Comparison of ENCODE assay signal across 17 cellular contexts in genomic region chr1:185495898-185496297, GRCh38.
"Had no signal": no experiment of that assay in that cellular context is flagged by ENCODE, and none has a peak within 500 bp of the region (broad histone marks: within the 10 kb centered on the region; RNA-seq: fewer than 3 reads in every experiment).

No MANE protein-coding gene starts in this region.

- H3K36me3 Mint-ChIP-seq: activated naive CD4-positive, alpha-beta T cell treated with anti-CD3 and anti-CD28 coated beads, Interleukin-2, amount 50 U/mL, for 24 hours had no signal

- ATAC-seq: gastroesophageal sphincter, heart left ventricle, upper lobe of right lung had no signal

- H3K36me3 ChIP-seq: esophagus muscularis mucosa, gastroesophageal sphincter, heart left ventricle, left ventricle myocardium inferior, prostate gland, right atrium auricular region, thoracic aorta, upper lobe of right lung had no signal

- H3K4me1 ChIP-seq: esophagus muscularis mucosa, gastroesophageal sphincter, left ventricle myocardium inferior, prostate gland, right atrium auricular region, upper lobe of right lung had no signal

- H3K27me3 ChIP-seq: esophagus muscularis mucosa, gastroesophageal sphincter, heart left ventricle, right atrium auricular region, upper lobe of right lung had no signal

- H3K27ac ChIP-seq: esophagus muscularis mucosa, gastroesophageal sphincter, heart left ventricle, left ventricle myocardium inferior, prostate gland, right atrium auricular region, thoracic aorta, upper lobe of right lung had no signal

- H3K27me3 Mint-ChIP-seq: activated CD4-positive, alpha-beta T cell treated with anti-CD3 and anti-CD28 coated beads, Interleukin-2, amount 10 ng/mL, durations not matched to agents 24 days and 14 days; activated naive CD4-positive, alpha-beta T cell treated with anti-CD3 and anti-CD28 coated beads, Interleukin-2, amount 50 U/mL, for 24 hours had no signal

- H3K9me3 ChIP-seq: esophagus muscularis mucosa, gastroesophageal sphincter, heart left ventricle, left ventricle myocardium inferior, prostate gland, right atrium auricular region, thoracic aorta, upper lobe of right lung had no signal

- H3K27ac Mint-ChIP-seq: activated CD4-positive, alpha-beta T cell treated with anti-CD3 and anti-CD28 coated beads, Interleukin-2, amount 10 ng/mL, durations not matched to agents 24 days and 14 days; activated naive CD4-positive, alpha-beta T cell treated with anti-CD3 and anti-CD28 coated beads, Interleukin-2, amount 50 U/mL, for 24 hours had no signal

- H3K4me3 Mint-ChIP-seq: activated CD4-positive, alpha-beta T cell treated with anti-CD3 and anti-CD28 coated beads, Interleukin-2, amount 10 ng/mL, durations not matched to agents 24 days and 14 days; activated naive CD4-positive, alpha-beta T cell treated with anti-CD3 and anti-CD28 coated beads, Interleukin-2, amount 50 U/mL, for 24 hours had no signal

- DNase-seq: activated CD4-positive, alpha-beta T cell treated with anti-CD3 and anti-CD28 coated beads, Interleukin-2, amount 10 ng/mL, durations not matched to agents 24 days and 14 days; activated CD4-positive, CD25-positive, alpha-beta regulatory T cell; activated effector memory CD4-positive, alpha-beta T cell treated with Interleukin-2 at 50 U/mL for 16 hours; amniotic stem cell; effector memory CD4-positive, alpha-beta T cell; heart left ventricle; left ventricle myocardium inferior; stimulated activated CD4-positive, alpha-beta T cell treated with anti-CD3 and anti-CD28 coated beads, Interleukin-2, amount 100 ng/mL, for 48 hours; T-helper 1 cell; T1000; upper lobe of right lung had no signal

- H3K9me3 Mint-ChIP-seq: activated naive CD4-positive, alpha-beta T cell treated with anti-CD3 and anti-CD28 coated beads, Interleukin-2, amount 50 U/mL, for 24 hours had no signal

- H3K4me3 ChIP-seq: esophagus muscularis mucosa, gastroesophageal sphincter, heart left ventricle, left ventricle myocardium inferior, prostate gland, right atrium auricular region, thoracic aorta, upper lobe of right lung had no signal
